ENCODE assay signal across 25 cellular contexts in the genomic region with DNA sequence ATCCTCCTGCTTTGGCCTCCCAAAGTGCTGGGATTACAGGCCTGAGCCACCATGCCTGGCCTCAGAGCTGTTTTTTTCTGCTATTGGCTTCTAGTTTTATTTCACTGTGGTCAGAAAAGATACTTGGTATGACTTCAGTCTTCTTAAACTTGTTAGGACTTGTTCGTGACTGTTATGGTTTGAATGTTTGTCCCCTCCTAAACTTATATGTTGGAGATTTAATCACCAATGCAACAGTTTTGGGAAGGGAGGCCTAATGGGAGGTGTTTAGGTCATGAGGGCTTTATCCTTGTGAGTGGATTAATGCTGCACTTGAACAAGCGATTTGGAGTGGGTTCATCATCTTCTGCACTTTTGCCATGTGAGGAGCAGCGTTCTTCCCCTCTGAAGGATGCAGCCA.
"Had no signal": no experiment of that assay in that cellular context is flagged by ENCODE, and none has a peak within 500 bp of the region (broad histone marks: within the 10 kb centered on the region; RNA-seq: fewer than 3 reads in every experiment).

No MANE protein-coding gene starts in this region.

- FAIRE-seq: endometrium, kidney had no signal

- ATAC-seq: left cardiac atrium; stimulated activated naive B cell treated with anti-CD40 and anti-IgM and Interleukin-4, amounts not matched to agents 10 μg/mL and 1 μg/mL and 100 μg/mL, for 72 hours; stimulated activated naive CD8-positive, alpha-beta T cell treated with anti-CD3 and anti-CD28 coated beads, Interleukin-15, amount 100 ng/mL, for 72 hours; upper lobe of right lung had no signal

- DNase-seq: effector memory CD4-positive, alpha-beta T cell; esophagus squamous epithelium; foreskin fibroblast; immature natural killer cell; kidney; left cardiac atrium; left ventricle myocardium inferior; mesendoderm; naive B cell; nephron progenitor cell; posterior cingulate gyrus; sigmoid colon; stimulated activated CD4-positive, alpha-beta T cell treated with anti-CD3 and anti-CD28 coated beads, Interleukin-2, amount 100 ng/mL, for 24 hours; stimulated activated CD4-positive, alpha-beta T cell treated with anti-CD3 and anti-CD28 coated beads, Interleukin-4, amount 100 ng/mL, for 4 hours; stimulated activated naive B cell treated with anti-CD40 and anti-IgM and Interleukin-4, amounts not matched to agents 10 μg/mL and 1 μg/mL and 100 μg/mL, for 72 hours; stimulated activated naive CD8-positive, alpha-beta T cell treated with anti-CD3 and anti-CD28 coated beads, Interleukin-15, amount 100 ng/mL, for 72 hours; testis; upper lobe of right lung had no signal

- H3K9me3 ChIP-seq: esophagus squamous epithelium, neutrophil, right atrium auricular region, sigmoid colon, testis, upper lobe of right lung, vagina had no signal

- H3K36me3 ChIP-seq: esophagus squamous epithelium, left ventricle myocardium inferior, neutrophil, right atrium auricular region, sigmoid colon, tibial nerve, upper lobe of right lung, vagina had no signal

- H3K4me1 ChIP-seq: left ventricle myocardium inferior, right atrium auricular region, testis, tibial nerve, upper lobe of right lung, vagina had no signal

- H3K27ac ChIP-seq: esophagus squamous epithelium, left ventricle myocardium inferior, neutrophil, right atrium auricular region, sigmoid colon, skin epidermis, testis, tibial nerve, upper lobe of right lung, vagina had no signal

- H3K27me3 ChIP-seq: esophagus squamous epithelium, neutrophil, right atrium auricular region, sigmoid colon, testis, tibial nerve, upper lobe of right lung, vagina had no signal

- H3K4me3 ChIP-seq: esophagus squamous epithelium, left ventricle myocardium inferior, lung, right atrium auricular region, sigmoid colon, skin epidermis, testis, tibial nerve, upper lobe of right lung, vagina had no signal
